2 cellular contexts compared by ENCODE assay signal in the genomic region with DNA sequence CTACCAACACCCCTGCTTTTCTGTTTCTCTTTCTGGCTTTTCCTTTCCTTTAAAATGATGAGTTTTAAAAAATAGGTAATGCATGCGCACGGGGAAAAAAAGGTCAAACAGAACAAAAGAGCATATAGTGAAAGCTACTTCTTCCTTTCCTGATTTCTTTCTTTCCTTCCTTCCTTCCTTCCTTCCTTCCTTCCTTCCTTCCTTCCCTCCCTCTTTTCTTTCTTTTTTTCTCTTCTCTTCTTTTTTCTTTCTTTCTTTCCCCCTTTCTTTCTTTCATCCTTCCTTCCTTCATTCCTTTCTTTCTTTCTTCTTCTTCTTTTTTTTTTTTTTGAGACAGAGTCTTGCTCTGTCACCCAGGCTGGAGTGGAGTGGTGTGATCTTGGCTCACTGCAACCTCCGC.
TF ChIP-seq lines count a peak whose summit lies in the region.

No MANE protein-coding gene starts in this region.

TF ChIP-seq in WTC11, 78 proteins besides CTCF, POLR2A, EP300 and RAD21:
- TF ChIP-seq, protein P1, sequence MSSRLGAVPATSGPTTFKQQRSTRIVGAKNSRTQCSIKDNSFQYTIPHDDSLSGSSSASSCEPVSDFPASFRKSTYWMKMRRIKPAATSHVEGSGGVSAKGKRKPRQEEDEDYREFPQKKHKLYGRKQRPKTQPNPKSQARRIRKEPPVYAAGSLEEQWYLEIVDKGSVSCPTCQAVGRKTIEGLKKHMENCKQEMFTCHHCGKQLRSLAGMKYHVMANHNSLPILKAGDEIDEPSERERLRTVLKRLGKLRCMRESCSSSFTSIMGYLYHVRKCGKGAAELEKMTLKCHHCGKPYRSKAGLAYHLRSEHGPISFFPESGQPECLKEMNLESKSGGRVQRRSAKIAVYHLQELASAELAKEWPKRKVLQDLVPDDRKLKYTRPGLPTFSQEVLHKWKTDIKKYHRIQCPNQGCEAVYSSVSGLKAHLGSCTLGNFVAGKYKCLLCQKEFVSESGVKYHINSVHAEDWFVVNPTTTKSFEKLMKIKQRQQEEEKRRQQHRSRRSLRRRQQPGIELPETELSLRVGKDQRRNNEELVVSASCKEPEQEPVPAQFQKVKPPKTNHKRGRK (CRISPR knock-in tag; IDR thresholded peaks at IDR 0.05; ENCODE audit: borderline replicate concordance), result 0 out of 2 replicates have a peak, but pooled peaks have one; percentile 37

TF ChIP-seq in K562, 482 proteins besides CTCF, POLR2A, EP300 and RAD21:
- TF ChIP-seq, protein P1 (tag; IDR thresholded peaks at IDR 0.05), result peak; percentile 67
